Comparison of ENCODE assay signal across 18 cellular contexts in genomic region chr10:113399051-113399450, GRCh38.
"Had no signal": no experiment of that assay in that cellular context is flagged by ENCODE, and none has a peak within 500 bp of the region (broad histone marks: within the 10 kb centered on the region; RNA-seq: fewer than 3 reads in every experiment).

No MANE protein-coding gene starts in this region.

- H3K4me3 Mint-ChIP-seq: immature natural killer cell; naive thymus-derived CD4-positive, alpha-beta T cell; stimulated activated memory B cell treated with anti-CD40 and anti-IgM and Interleukin-4, amounts not matched to agents 10 μg/mL and 1 μg/mL and 100 μg/mL, for 72 hours; stimulated activated naive CD8-positive, alpha-beta T cell treated with anti-CD3 and anti-CD28 coated beads, Interleukin-15, Interleukin-2, amounts not matched to agents 100 ng/mL and 50 ng/mL, for 24 hours had no signal

- H3K4me3 ChIP-seq: dorsolateral prefrontal cortex, gastroesophageal sphincter, psoas muscle, right lobe of liver, testis, tibial nerve had no signal

- H3K4me1 Mint-ChIP-seq: immature natural killer cell; naive thymus-derived CD4-positive, alpha-beta T cell; stimulated activated memory B cell treated with anti-CD40 and anti-IgM and Interleukin-4, amounts not matched to agents 10 μg/mL and 1 μg/mL and 100 μg/mL, for 72 hours had no signal

- ATAC-seq: gastroesophageal sphincter; left cardiac atrium; left ventricle myocardium superior; naive thymus-derived CD4-positive, alpha-beta T cell; psoas muscle; stimulated activated memory B cell treated with anti-CD40 and anti-IgM and Interleukin-4, amounts not matched to agents 10 μg/mL and 1 μg/mL and 100 μg/mL, for 72 hours had no signal

- H3K27me3 Mint-ChIP-seq: stimulated activated memory B cell treated with anti-CD40 and anti-IgM and Interleukin-4, amounts not matched to agents 10 μg/mL and 1 μg/mL and 100 μg/mL, for 72 hours; stimulated activated naive CD8-positive, alpha-beta T cell treated with anti-CD3 and anti-CD28 coated beads, Interleukin-15, Interleukin-2, amounts not matched to agents 100 ng/mL and 50 ng/mL, for 24 hours had no signal

- H3K9me3 Mint-ChIP-seq: immature natural killer cell; stimulated activated naive CD8-positive, alpha-beta T cell treated with anti-CD3 and anti-CD28 coated beads, Interleukin-15, Interleukin-2, amounts not matched to agents 100 ng/mL and 50 ng/mL, for 24 hours had no signal

- FAIRE-seq: kidney had no signal

- H3K36me3 Mint-ChIP-seq: immature natural killer cell; naive thymus-derived CD4-positive, alpha-beta T cell; stimulated activated memory B cell treated with anti-CD40 and anti-IgM and Interleukin-4, amounts not matched to agents 10 μg/mL and 1 μg/mL and 100 μg/mL, for 72 hours had no signal

- H3K9me3 ChIP-seq: neutrophil, psoas muscle, right lobe of liver, testis had no signal

- H3K27ac Mint-ChIP-seq: immature natural killer cell; naive thymus-derived CD4-positive, alpha-beta T cell; stimulated activated memory B cell treated with anti-CD40 and anti-IgM and Interleukin-4, amounts not matched to agents 10 μg/mL and 1 μg/mL and 100 μg/mL, for 72 hours; stimulated activated naive CD8-positive, alpha-beta T cell treated with anti-CD3 and anti-CD28 coated beads, Interleukin-15, Interleukin-2, amounts not matched to agents 100 ng/mL and 50 ng/mL, for 24 hours had no signal

- H3K36me3 ChIP-seq: gastroesophageal sphincter, neutrophil, right lobe of liver, tibial nerve had no signal

- H3K27ac ChIP-seq: dorsolateral prefrontal cortex, gastroesophageal sphincter, neutrophil, psoas muscle, right lobe of liver, testis, tibial nerve had no signal

- DNase-seq: cortex of kidney; dorsolateral prefrontal cortex; effector CD8-positive, alpha-beta T cell; immature natural killer cell; kidney; left cardiac atrium; left ventricle myocardium superior; naive thymus-derived CD4-positive, alpha-beta T cell; psoas muscle; retina; right lobe of liver; stimulated activated CD4-positive, alpha-beta T cell treated with anti-CD3 and anti-CD28 coated beads, Interleukin-4, amount 100 ng/mL, for 1 hour; testis had no signal

- H3K27me3 ChIP-seq: gastroesophageal sphincter, neutrophil, right lobe of liver, testis, tibial nerve had no signal

- H3K4me1 ChIP-seq: psoas muscle, testis, tibial nerve had no signal
